Comparison of ENCODE assay signal across 1 cellular context in the genomic region with DNA sequence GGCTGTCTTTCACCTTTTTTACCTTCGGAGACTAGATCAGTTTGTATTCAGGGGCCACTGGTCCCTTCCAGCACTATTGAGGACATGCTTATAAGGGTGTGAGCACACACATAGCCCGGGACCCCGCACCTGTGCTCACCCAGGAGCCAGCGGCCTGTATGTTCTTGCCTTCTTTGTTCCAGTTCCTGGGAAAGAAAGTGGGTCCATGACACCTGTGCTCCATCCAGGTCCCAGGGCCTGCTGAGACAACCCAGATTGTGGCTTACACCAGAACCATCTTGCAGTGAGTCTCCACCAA.
TF ChIP-seq lines count a peak whose summit lies in the region.

No MANE protein-coding gene starts in this region.

TF ChIP-seq in IMR-90, 13 proteins besides CTCF, POLR2A, EP300 and RAD21:
- TF ChIP-seq, protein P1, sequence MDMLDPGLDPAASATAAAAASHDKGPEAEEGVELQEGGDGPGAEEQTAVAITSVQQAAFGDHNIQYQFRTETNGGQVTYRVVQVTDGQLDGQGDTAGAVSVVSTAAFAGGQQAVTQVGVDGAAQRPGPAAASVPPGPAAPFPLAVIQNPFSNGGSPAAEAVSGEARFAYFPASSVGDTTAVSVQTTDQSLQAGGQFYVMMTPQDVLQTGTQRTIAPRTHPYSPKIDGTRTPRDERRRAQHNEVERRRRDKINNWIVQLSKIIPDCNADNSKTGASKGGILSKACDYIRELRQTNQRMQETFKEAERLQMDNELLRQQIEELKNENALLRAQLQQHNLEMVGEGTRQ (IDR thresholded peaks at IDR 0.05; ENCODE audit: low read depth, low read length), result no peak
- TF ChIP-seq BHLHE40 (IDR thresholded peaks at IDR 0.05; ENCODE audit: low read depth, low read length) (no peak), MXI1 (IDR thresholded peaks at IDR 0.05; ENCODE audit: borderline replicate concordance, low read depth, low read length) (no peak), CEBPB (IDR thresholded peaks at IDR 0.05; ENCODE audit: low read depth, low read length) (no peak), RFX5 (IDR thresholded peaks at IDR 0.05; ENCODE audit: low read depth, low read length) (no peak), NFE2L2 (IDR thresholded peaks at IDR 0.05; ENCODE audit: low read depth, low read length) (no peak), ELK1 (IDR thresholded peaks at IDR 0.05; ENCODE audit: borderline replicate concordance, low read depth, low read length) (no peak), MAZ (IDR thresholded peaks at IDR 0.05; ENCODE audit: borderline replicate concordance, low read depth, low read length) (no peak), RCOR1 (IDR thresholded peaks at IDR 0.05; ENCODE audit: insufficient replicate concordance, low read length) (no peak), SMC3 (IDR thresholded peaks at IDR 0.05; ENCODE audit: low read depth, low read length) (no peak), FOS (IDR thresholded peaks at IDR 0.05; ENCODE audit: low read depth, low read length) (no peak), CHD1 (IDR thresholded peaks at IDR 0.05; ENCODE audit: low read depth, low read length) (no peak), MAFK (IDR thresholded peaks at IDR 0.05; ENCODE audit: low read depth, low read length) (no peak)
